In the genomic region with DNA sequence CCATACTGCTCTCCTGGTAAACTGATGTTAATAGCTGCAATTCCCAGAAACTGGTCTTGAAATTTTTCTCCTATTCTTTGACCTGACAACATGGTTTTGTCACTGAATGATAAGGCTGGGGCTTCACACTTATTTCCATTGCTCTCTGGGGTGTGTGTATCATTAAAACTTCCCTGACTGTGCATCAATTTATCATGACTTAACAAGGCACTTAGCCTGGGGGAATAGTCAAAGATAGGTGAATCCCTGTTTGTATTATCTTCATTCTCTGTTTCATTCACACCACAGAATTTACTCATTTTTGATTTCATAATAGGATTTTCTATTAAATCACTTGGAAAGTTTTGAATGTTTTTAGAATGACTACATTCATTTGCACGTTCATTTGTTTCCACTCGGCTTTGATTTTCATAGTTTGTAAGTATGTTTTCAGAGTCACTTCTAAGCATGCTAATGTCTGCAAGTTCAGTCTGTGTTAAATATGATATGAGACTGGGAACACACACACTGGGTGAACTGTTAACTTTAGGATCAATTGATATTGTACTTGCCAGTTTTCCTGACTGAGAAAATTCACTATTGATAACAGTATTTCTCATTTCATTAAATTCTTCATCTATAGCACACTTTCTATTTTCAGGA, we compare ENCODE assay signal across 1 cellular context.
TF ChIP-seq lines count a peak whose summit lies in the region.

No MANE protein-coding gene starts in this region.

TF ChIP-seq in endothelial cell of umbilical vein, 7 proteins besides CTCF, POLR2A, EP300 and RAD21:
- no peak for TF ChIP-seq GATA2 (IDR thresholded peaks at IDR 0.05; ENCODE audit: insufficient read depth, insufficient read length, low read depth, low read length)
- TF ChIP-seq JUN (IDR thresholded peaks at IDR 0.05; ENCODE audit: borderline replicate concordance, insufficient read depth, insufficient read length, low read depth): no peak
- no peak for TF ChIP-seq MYC (IDR thresholded peaks at IDR 0.05; ENCODE audit: low read depth, low read length)
- TF ChIP-seq, protein P1, sequence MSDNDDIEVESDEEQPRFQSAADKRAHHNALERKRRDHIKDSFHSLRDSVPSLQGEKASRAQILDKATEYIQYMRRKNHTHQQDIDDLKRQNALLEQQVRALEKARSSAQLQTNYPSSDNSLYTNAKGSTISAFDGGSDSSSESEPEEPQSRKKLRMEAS (IDR thresholded peaks at IDR 0.05; ENCODE audit: insufficient read depth, insufficient read length): no peak
- no peak for TF ChIP-seq POLR2AphosphoS5 (IDR thresholded peaks at IDR 0.05; ENCODE audit: insufficient read depth, low read depth, low read length)
